8 cellular contexts compared by ENCODE assay signal in genomic region chr6:156685823-156686428, GRCh38.
A peak's percentile ranks its signal among the peaks of the same experiment; 100 is the strongest.
DNase-seq lines count a peak whose midpoint lies in the region; FAIRE-seq and TF ChIP-seq lines count a peak whose summit lies in the region.

No MANE protein-coding gene starts in this region.

- TF ChIP-seq CTCF in PC-9 (conservative IDR thresholded peaks at IDR 0.05): no peak
- no peak for TF ChIP-seq CTCF in retinal pigment epithelial cell (conservative IDR thresholded peaks at IDR 0.05; ENCODE audit: low read depth, low read length)

- no peak for TF ChIP-seq POLR2A in GM12891 (IDR thresholded peaks at IDR 0.05; ENCODE audit: low read depth, low read length)

- peaks cover 16% of the 10 kb centered on the region for H3K4me1 ChIP-seq in PC-9 (replicated peaks; ENCODE audit: insufficient read depth)
- H3K4me1 ChIP-seq in esophagus (ENCODE audit: control insufficient read depth in 2 of 2, insufficient read depth in 2 of 2, low read length in 1 of 2): no peaks in the 10 kb centered on the region

- H3K4me3 ChIP-seq in PC-9 (peak overlapping the region; percentile 71), esophagus (ENCODE audit: low read depth in 1 of 2, low read length in 2 of 2) (peak overlapping the region in 1 of 2 donors; percentile 65), retinal pigment epithelial cell (ENCODE audit: low read length) (peak overlapping the region; percentile 68)

- CTCF ChIA-PET in PC-9 (lab: Charles Lee): no interaction called here

- peak overlapping the region; percentile 96 for H3K4me2 ChIP-seq in PC-9

- 6 to 10% methylated on average over 8 of the region's 8 CpGs for WGBS in esophagus, 2 donors

- H3K36me3 ChIP-seq in PC-9 (ENCODE audit: low read depth) (no peaks in the 10 kb centered on the region), esophagus (ENCODE audit: control insufficient read depth in 2 of 2, insufficient read depth in 2 of 2, low read length in 1 of 2) (no peaks in the 10 kb centered on the region)

- BruUV-seq in PC-9 (replicated peaks; lab: Mats Ljungman, UMichigan): no TSS peak

- H3K9me3 ChIP-seq in PC-9 (ENCODE audit: insufficient read depth, low read depth): no peaks in the 10 kb centered on the region
- H3K9me3 ChIP-seq in esophagus (ENCODE audit: control insufficient read depth in 2 of 2, insufficient read depth in 1 of 2, low read depth in 1 of 2, low read length in 1 of 2): no peaks in the 10 kb centered on the region

- POLR2A ChIA-PET in PC-9 (lab: Charles Lee; ENCODE audit: unreplicated experiment): no interaction called here

- intact Hi-C loops in PC-9 (cut with micrococcal nuclease; ENCODE audit: unreplicated experiment): loop anchor here (5.0 kb wide), 2 partner anchors 36 to 124 kb away; no protein-coding TSS in a partner anchor

- DNase-seq in GM12891 (ENCODE audit: insufficient read length, low spot score) (no peak), PC-9 (no peak), retinal pigment epithelial cell (ENCODE audit: low read depth) (no peak), NOMO-1 (lab: John Stamatoyannopoulos, UW; ENCODE audit: unreplicated experiment in 2 of 2) (no peak), EL (no peak), mesenteric fat pad (ENCODE audit: low spot score) (no peak)
- no peak for DNase-seq in activated CD4-positive, alpha-beta T cell treated with anti-CD3 and anti-CD28 coated beads for 4 hours

- peak; percentile 76 for FAIRE-seq in GM12891 (lab: Jason Lieb, UNC)

- H3K79me2 ChIP-seq in PC-9 (ENCODE audit: low read depth): no peaks in the 10 kb centered on the region

- H2AFZ ChIP-seq in PC-9: peak overlapping the region; percentile 96

- H3K27me3 ChIP-seq in PC-9 (ENCODE audit: insufficient read depth, low read depth) (no peaks in the 10 kb centered on the region), esophagus (ENCODE audit: control insufficient read depth in 1 of 2, insufficient read depth in 2 of 2, low read length in 2 of 2) (no peaks in the 10 kb centered on the region)

- H3F3A ChIP-seq in PC-9 (ENCODE audit: insufficient read depth, low read depth): peaks cover 20% of the 10 kb centered on the region

- H4K20me1 ChIP-seq in PC-9 (ENCODE audit: insufficient read depth): no peaks in the 10 kb centered on the region

- peak overlapping the region; percentile 86; the same call in 1 of the 2 replicates for H3K27ac ChIP-seq in PC-9
- H3K27ac ChIP-seq in esophagus (ENCODE audit: low read depth in 2 of 2, low read length in 1 of 2): peak overlapping the region; percentile 99

- H3K9me2 ChIP-seq in PC-9 (ENCODE audit: insufficient read depth): no peaks in the 10 kb centered on the region

TF ChIP-seq in GM12891, 5 proteins besides CTCF, POLR2A, EP300 and RAD21:
- no peak for TF ChIP-seq POLR2AphosphoS5 (IDR thresholded peaks at IDR 0.05; ENCODE audit: low read depth, low read length)
- TF ChIP-seq POU2F2 (IDR thresholded peaks at IDR 0.05; ENCODE audit: low read depth, low read length): no peak
- no peak for TF ChIP-seq PAX5 (IDR thresholded peaks at IDR 0.05; ENCODE audit: insufficient read depth, low read length, severe bottlenecking)
- no peak for TF ChIP-seq SPI1 (IDR thresholded peaks at IDR 0.05; ENCODE audit: low read depth, low read length)
- TF ChIP-seq TAF1 (IDR thresholded peaks at IDR 0.05; ENCODE audit: low read depth, low read length): no peak
TF ChIP-seq in GM12891: peak in this region for 0.
